27 cellular contexts compared by ENCODE assay signal in the genomic region with DNA sequence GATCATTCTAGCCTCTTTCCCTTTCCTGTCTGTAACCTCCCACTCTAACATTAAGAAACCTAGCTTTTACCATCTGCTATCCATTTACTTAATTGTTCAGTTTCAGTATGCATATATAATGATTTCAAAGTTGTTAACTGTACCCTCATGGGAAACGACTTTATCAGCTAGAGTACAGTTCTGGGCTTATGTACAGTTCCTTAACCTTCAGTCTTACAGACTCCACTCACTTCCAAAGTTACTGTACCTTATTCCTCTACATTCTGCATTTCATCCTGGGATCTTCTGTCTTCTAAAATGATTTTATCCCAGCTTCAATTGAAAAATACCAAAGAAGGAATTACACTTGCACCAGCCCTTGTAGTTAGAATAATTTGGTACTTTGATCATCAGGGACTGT.
"Had no signal": no experiment of that assay in that cellular context is flagged by ENCODE, and none has a peak within 500 bp of the region (broad histone marks: within the 10 kb centered on the region; RNA-seq: fewer than 3 reads in every experiment).

No MANE protein-coding gene starts in this region.

- DNase-seq: stimulated activated CD4-positive, alpha-beta T cell treated with anti-CD3 and anti-CD28 coated beads, Interleukin-2, amount 100 ng/mL, for 48 hours; stimulated activated CD4-positive, alpha-beta T cell treated with anti-CD3 and anti-CD28 coated beads, Interleukin-4, amount 100 ng/mL, for 1 hour; stimulated activated CD4-positive, alpha-beta T cell treated with anti-CD3 and anti-CD28 coated beads, Interleukin-4, amount 100 ng/mL, for 24 hours; stimulated activated CD4-positive, alpha-beta T cell treated with anti-CD3 and anti-CD28 coated beads, Interleukin-4, amount 100 ng/mL, for 4 hours; stimulated activated CD8-positive, alpha-beta memory T cell treated with anti-CD3 and anti-CD28 coated beads, Interleukin-4, amount 100 ng/mL, for 48 hours; stimulated activated naive B cell treated with anti-CD40 and anti-IgM and Interleukin-4, amounts not matched to agents 10 μg/mL and 1 μg/mL and 100 μg/mL, for 72 hours; stimulated activated naive CD4-positive, alpha-beta T cell; stimulated activated naive CD4-positive, alpha-beta T cell treated with Interleukin-2 at 50 U/mL for 16 hours; stimulated activated naive CD8-positive, alpha-beta T cell treated with anti-CD3 and anti-CD28 coated beads, Interleukin-15, amount 100 ng/mL, for 72 hours; stimulated activated naive CD8-positive, alpha-beta T cell treated with anti-CD3 and anti-CD28 coated beads, Interleukin-15, Interleukin-2, amounts not matched to agents 100 U/mL and 50 U/mL, for 24 hours; stomach; substantia nigra; testis; thyroid gland; tibial artery; transverse colon; trophoblast cell; upper lobe of left lung; upper lobe of right lung; uterus had no signal

- FAIRE-seq: urothelium cell line had no signal

- H3K36me3 ChIP-seq: stomach, suprapubic skin, thoracic aorta, thyroid gland, tibial artery, tibial nerve, transverse colon, upper lobe of left lung, upper lobe of right lung, uterus, vagina had no signal

- H3K4me3 ChIP-seq: stomach, suprapubic skin, testis, thoracic aorta, thyroid gland, tibial artery, tibial nerve, transverse colon, upper lobe of left lung, upper lobe of right lung, uterus, vagina had no signal

- H3K9me3 ChIP-seq: suprapubic skin, testis, thyroid gland had no signal

- ATAC-seq: stimulated activated effector memory CD8-positive, alpha-beta T cell treated with anti-CD3 and anti-CD28 coated beads, Interleukin-12 subunit alpha, Interleukin-12 subunit beta, amount 100 ng/mL, for 72 hours; stimulated activated memory B cell treated with anti-CD40 and anti-IgM and Interleukin-4, amounts not matched to agents 10 μg/mL and 1 μg/mL and 100 μg/mL, for 72 hours; stimulated activated naive B cell treated with anti-CD40 and anti-IgM and Interleukin-4, amounts not matched to agents 10 μg/mL and 1 μg/mL and 100 μg/mL, for 72 hours; stimulated activated naive CD8-positive, alpha-beta T cell treated with anti-CD3 and anti-CD28 coated beads, Interleukin-15, amount 100 ng/mL, for 72 hours; stimulated activated naive CD8-positive, alpha-beta T cell treated with anti-CD3 and anti-CD28 coated beads, Interleukin-15, Interleukin-2, amounts not matched to agents 100 U/mL and 50 U/mL, for 24 hours; upper lobe of right lung had no signal

- H3K27ac ChIP-seq: stomach, suprapubic skin, testis, thoracic aorta, thyroid gland, tibial artery, tibial nerve, transverse colon, upper lobe of left lung, upper lobe of right lung, uterus, vagina had no signal

- H3K4me1 ChIP-seq: stomach, suprapubic skin, testis, thyroid gland, tibial artery, tibial nerve, transverse colon, upper lobe of left lung, upper lobe of right lung, uterus, vagina had no signal

- H3K27me3 ChIP-seq: stomach, suprapubic skin, testis, thyroid gland, tibial artery, tibial nerve, transverse colon, upper lobe of left lung, upper lobe of right lung, uterus, vagina had no signal
